ENCODE assay signal across 10 cellular contexts in genomic region chr5:50553560-50553984, GRCh38.
A peak's percentile ranks its signal among the peaks of the same experiment; 100 is the strongest.
DNase-seq lines count a peak whose midpoint lies in the region; ATAC-seq, FAIRE-seq and TF ChIP-seq lines count a peak whose summit lies in the region.
"Had no signal": no experiment of that assay in that cellular context is flagged by ENCODE, and none has a peak within 500 bp of the region (broad histone marks: within the 10 kb centered on the region; RNA-seq: fewer than 3 reads in every experiment).

No MANE protein-coding gene starts in this region.

- peak overlapping the region; percentile 40 for H3K27ac Mint-ChIP-seq in activated CD8-positive, alpha-beta T cell treated with anti-CD3 and anti-CD28 coated beads, Interleukin-2, amount 10 ng/mL, durations not matched to agents 7 days and 5 days
- no peak overlapping the region for H3K27ac Mint-ChIP-seq in activated CD8-positive, alpha-beta T cell treated with anti-CD3 and anti-CD28 coated beads for 36 hours
- no peak overlapping the region for H3K27ac Mint-ChIP-seq in activated CD4-positive, alpha-beta T cell treated with anti-CD3 and anti-CD28 coated beads, Interleukin-2, amount 10 ng/mL, durations not matched to agents 24 days and 14 days

- no peak for TF ChIP-seq CTCF in activated CD8-positive, alpha-beta T cell treated with anti-CD3 and anti-CD28 coated beads for 36 hours (IDR thresholded peaks at IDR 0.05)

- WGBS in small intestine, 3 donors, result 80 to 89% (median 84%) methylated on average over 4 of the region's 4 CpGs

- POLR2A ChIA-PET in activated CD8-positive, alpha-beta T cell treated with anti-CD3 and anti-CD28 coated beads, Interleukin-2, amount 10 ng/mL, durations not matched to agents 7 days and 5 days (lab: Charles Lee), result no interaction called here
- POLR2A ChIA-PET in activated CD8-positive, alpha-beta T cell treated with anti-CD3 and anti-CD28 coated beads for 36 hours (lab: Charles Lee), result no interaction called here

- no peak overlapping the region for H3K27ac ChIP-seq in small intestine (ENCODE audit: low read depth in 1 of 2, low read length in 1 of 2)

- CTCF ChIA-PET in activated CD8-positive, alpha-beta T cell treated with anti-CD3 and anti-CD28 coated beads, Interleukin-2, amount 10 ng/mL, durations not matched to agents 7 days and 5 days (lab: Charles Lee), result no interaction called here
- CTCF ChIA-PET in activated CD8-positive, alpha-beta T cell treated with anti-CD3 and anti-CD28 coated beads for 36 hours (lab: Charles Lee), result no interaction called here

- no peaks in the 10 kb centered on the region for H3K27me3 Mint-ChIP-seq in activated CD8-positive, alpha-beta T cell treated with anti-CD3 and anti-CD28 coated beads, Interleukin-2, amount 10 ng/mL, durations not matched to agents 7 days and 5 days (ENCODE audit: low read depth)
- no peaks in the 10 kb centered on the region for H3K27me3 Mint-ChIP-seq in activated CD8-positive, alpha-beta T cell treated with anti-CD3 and anti-CD28 coated beads for 36 hours
- H3K27me3 Mint-ChIP-seq in activated CD4-positive, alpha-beta T cell treated with anti-CD3 and anti-CD28 coated beads, Interleukin-2, amount 10 ng/mL, durations not matched to agents 24 days and 14 days, result no peaks in the 10 kb centered on the region
- H3K27me3 Mint-ChIP-seq: activated naive CD8-positive, alpha-beta T cell treated with anti-CD3 and anti-CD28 coated beads, Interleukin-2, amount 50 U/mL, for 24 hours had no signal

- H3K9me3 Mint-ChIP-seq in activated CD8-positive, alpha-beta T cell treated with anti-CD3 and anti-CD28 coated beads, Interleukin-2, amount 10 ng/mL, durations not matched to agents 7 days and 5 days (ENCODE audit: insufficient read depth), result no peaks in the 10 kb centered on the region
- H3K9me3 Mint-ChIP-seq in activated CD8-positive, alpha-beta T cell treated with anti-CD3 and anti-CD28 coated beads for 36 hours, result no peaks in the 10 kb centered on the region
- no peaks in the 10 kb centered on the region for H3K9me3 Mint-ChIP-seq in activated CD4-positive, alpha-beta T cell treated with anti-CD3 and anti-CD28 coated beads, Interleukin-2, amount 10 ng/mL, durations not matched to agents 24 days and 14 days
- H3K9me3 Mint-ChIP-seq: activated naive CD8-positive, alpha-beta T cell treated with anti-CD3 and anti-CD28 coated beads, Interleukin-2, amount 50 U/mL, for 24 hours had no signal

- H3K27me3 ChIP-seq in small intestine (ENCODE audit: control insufficient read depth in 2 of 2, insufficient read depth in 2 of 2, low read length in 2 of 2), result no peaks in the 10 kb centered on the region

- no peak overlapping the region for H3K4me3 Mint-ChIP-seq in activated CD8-positive, alpha-beta T cell treated with anti-CD3 and anti-CD28 coated beads, Interleukin-2, amount 10 ng/mL, durations not matched to agents 7 days and 5 days
- no peak overlapping the region for H3K4me3 Mint-ChIP-seq in activated CD8-positive, alpha-beta T cell treated with anti-CD3 and anti-CD28 coated beads for 36 hours
- H3K4me3 Mint-ChIP-seq in activated CD4-positive, alpha-beta T cell treated with anti-CD3 and anti-CD28 coated beads, Interleukin-2, amount 10 ng/mL, durations not matched to agents 24 days and 14 days, result no peak overlapping the region
- H3K4me3 Mint-ChIP-seq: activated naive CD8-positive, alpha-beta T cell treated with anti-CD3 and anti-CD28 coated beads, Interleukin-2, amount 50 U/mL, for 24 hours had no signal

- H3K36me3 ChIP-seq in small intestine (ENCODE audit: control insufficient read depth in 2 of 2, insufficient read depth in 2 of 2, low read length in 2 of 2), result no peaks in the 10 kb centered on the region

- no peak for DNase-seq in activated CD8-positive, alpha-beta T cell treated with anti-CD3 and anti-CD28 coated beads, Interleukin-2, amount 10 ng/mL, durations not matched to agents 7 days and 5 days
- DNase-seq in activated CD8-positive, alpha-beta T cell treated with anti-CD3 and anti-CD28 coated beads for 36 hours, result no peak
- peak; percentile 46 for DNase-seq in NOMO-1 treated with DMSO at 0.1 percent for 48 hours (lab: John Stamatoyannopoulos, UW; ENCODE audit: unreplicated experiment)
- DNase-seq in small intestine, result peak; percentile 12
- DNase-seq in GF-D8 (lab: John Stamatoyannopoulos, UW), result no peak
- no peak for DNase-seq in activated CD4-positive, alpha-beta T cell treated with anti-CD3 and anti-CD28 coated beads, Interleukin-2, amount 10 ng/mL, durations not matched to agents 24 days and 14 days
- no peak for DNase-seq in HuH-7.5 (ENCODE audit: low spot score)
- DNase-seq: activated naive CD8-positive, alpha-beta T cell treated with anti-CD3 and anti-CD28 coated beads, Interleukin-2, amount 50 U/mL, for 24 hours; NCI-H2081 had no signal

- FAIRE-seq in small intestine (lab: Jason Lieb, UNC), result no peak

- peaks cover 11% of the 10 kb centered on the region for H3K36me3 Mint-ChIP-seq in activated CD8-positive, alpha-beta T cell treated with anti-CD3 and anti-CD28 coated beads, Interleukin-2, amount 10 ng/mL, durations not matched to agents 7 days and 5 days (ENCODE audit: low read depth)
- no peaks in the 10 kb centered on the region for H3K36me3 Mint-ChIP-seq in activated CD8-positive, alpha-beta T cell treated with anti-CD3 and anti-CD28 coated beads for 36 hours (ENCODE audit: low read depth)
- H3K36me3 Mint-ChIP-seq in activated CD4-positive, alpha-beta T cell treated with anti-CD3 and anti-CD28 coated beads, Interleukin-2, amount 10 ng/mL, durations not matched to agents 24 days and 14 days (ENCODE audit: low read depth), result no peaks in the 10 kb centered on the region

- no peak overlapping the region for H3K4me3 ChIP-seq in small intestine (ENCODE audit: low read depth in 1 of 2, low read length in 2 of 2)

- H3K4me1 Mint-ChIP-seq in activated CD8-positive, alpha-beta T cell treated with anti-CD3 and anti-CD28 coated beads, Interleukin-2, amount 10 ng/mL, durations not matched to agents 7 days and 5 days (ENCODE audit: low read depth), result peaks cover 15% of the 10 kb centered on the region
- peaks cover 13% of the 10 kb centered on the region for H3K4me1 Mint-ChIP-seq in activated CD8-positive, alpha-beta T cell treated with anti-CD3 and anti-CD28 coated beads for 36 hours (ENCODE audit: low read depth)
- H3K4me1 Mint-ChIP-seq in activated CD4-positive, alpha-beta T cell treated with anti-CD3 and anti-CD28 coated beads, Interleukin-2, amount 10 ng/mL, durations not matched to agents 24 days and 14 days, result peaks cover 7% of the 10 kb centered on the region

- H3K4me1 ChIP-seq in small intestine (ENCODE audit: control insufficient read depth in 2 of 2, insufficient read depth in 1 of 2, low read depth in 1 of 2, low read length in 1 of 2), result no peaks in the 10 kb centered on the region

- no peaks in the 10 kb centered on the region for H3K9me3 ChIP-seq in small intestine (ENCODE audit: control insufficient read depth, low read depth)

- intact Hi-C loops in activated CD8-positive, alpha-beta T cell treated with anti-CD3 and anti-CD28 coated beads for 36 hours (cut with micrococcal nuclease), result no loop called here
- intact Hi-C loops in activated CD4-positive, alpha-beta T cell treated with anti-CD3 and anti-CD28 coated beads, Interleukin-2, amount 10 ng/mL, durations not matched to agents 24 days and 14 days (cut with micrococcal nuclease), result no loop called here

- ATAC-seq in activated CD8-positive, alpha-beta T cell treated with anti-CD3 and anti-CD28 coated beads, Interleukin-2, amount 10 ng/mL, durations not matched to agents 7 days and 5 days, result no peak
- no peak for ATAC-seq in activated CD8-positive, alpha-beta T cell treated with anti-CD3 and anti-CD28 coated beads for 36 hours
- ATAC-seq in esophagus mucosa, result peak; percentile 43
- ATAC-seq: activated naive CD8-positive, alpha-beta T cell treated with anti-CD3 and anti-CD28 coated beads, Interleukin-2, amount 50 U/mL, for 24 hours had no signal

Comparison
In these comparisons a context has a peak if more than half of its experiments do, and no peak if none do; other contexts are left out.
1. DNase-seq: peak in NOMO-1 treated with DMSO at 0.1 percent for 48 hours (single experiment) and small intestine (single experiment); none in activated CD8-positive, alpha-beta T cell treated with anti-CD3 and anti-CD28 coated beads, Interleukin-2, amount 10 ng/mL, durations not matched to agents 7 days and 5 days (single experiment), activated CD8-positive, alpha-beta T cell treated with anti-CD3 and anti-CD28 coated beads for 36 hours (single experiment), GF-D8 (single experiment), activated CD4-positive, alpha-beta T cell treated with anti-CD3 and anti-CD28 coated beads, Interleukin-2, amount 10 ng/mL, durations not matched to agents 24 days and 14 days (single experiment) and HuH-7.5 (single experiment).